In genomic region chr1:51566260-51566659, GRCh38 we compare ENCODE assay signal across 17 cellular contexts. TPM values are rescaled to one million over a fixed set of nuclear protein-coding genes. Genes with fewer than 3 reads are reported as not detected.
A peak's percentile ranks its signal among the peaks of the same experiment; 100 is the strongest.
DNase-seq lines count a peak whose midpoint lies in the region; FAIRE-seq and TF ChIP-seq lines count a peak whose summit lies in the region.
"Had no signal": no experiment of that assay in that cellular context is flagged by ENCODE, and none has a peak within 500 bp of the region (broad histone marks: within the 10 kb centered on the region; RNA-seq: fewer than 3 reads in every experiment).

No MANE protein-coding gene starts in this region.

- H3K9ac ChIP-seq in keratinocyte (ENCODE audit: control insufficient read depth, extremely low read depth, insufficient read depth, low read length) = no peak overlapping the region

- H3K9me3 ChIP-seq in ascending aorta (no peaks in the 10 kb centered on the region), keratinocyte (ENCODE audit: control insufficient read depth, low read depth, low read length) (no peaks in the 10 kb centered on the region), esophagus squamous epithelium (no peaks in the 10 kb centered on the region)
- H3K9me3 ChIP-seq: SJCRH30 had no signal

- peak; percentile 13 for TF ChIP-seq CTCF in GM06990 (IDR thresholded peaks at IDR 0.05; ENCODE audit: insufficient read depth, low read length, poor library complexity, severe bottlenecking)
- peak; percentile 24; the same call in 1 of the 2 replicates for TF ChIP-seq CTCF in HFFc6 (IDR thresholded peaks at IDR 0.05)
- no peak for TF ChIP-seq CTCF in ascending aorta (IDR thresholded peaks at IDR 0.05)
- peak in 2 of 3 experiments; percentile 12 to 18 for TF ChIP-seq CTCF in keratinocyte (optimal IDR thresholded peaks at IDR 0.05 in 1 of 3, IDR thresholded peaks at IDR 0.05 in 1 of 3, conservative IDR thresholded peaks at IDR 0.05 in 1 of 3; ENCODE audit: extremely low read depth in 1 of 3, insufficient read depth in 2 of 3, low read length in 3 of 3)
- TF ChIP-seq CTCF in esophagus squamous epithelium (IDR thresholded peaks at IDR 0.05) = no peak

- H3K4me1 Mint-ChIP-seq in HFFc6 (ENCODE audit: low read depth) = no peaks in the 10 kb centered on the region

- H3K27ac ChIP-seq in ascending aorta (peak overlapping the region; percentile 24 to 68), keratinocyte (ENCODE audit: control insufficient read depth, insufficient read depth, low read length) (no peak overlapping the region), esophagus squamous epithelium (no peak overlapping the region)
- H3K27ac ChIP-seq: SJCRH30 had no signal

- peaks cover 1% of the 10 kb centered on the region; the same call in 1 of the 2 replicates for H3K27me3 Mint-ChIP-seq in HFFc6 (ENCODE audit: insufficient read depth)

- no peaks in the 10 kb centered on the region for H3K9me1 ChIP-seq in keratinocyte (ENCODE audit: control insufficient read depth, extremely low read depth, insufficient read depth, low read length)

- WGBS in esophagus squamous epithelium, 2 donors = 89 to 91% methylated on average over 3 of the region's 3 CpGs

- dilution Hi-C loops in keratinocyte (cut with MboI; ENCODE audit: extremely low pct_ligation_motif_present, low sequenced_read_pairs) = no loop called here

- no peak overlapping the region for H3K4me3 Mint-ChIP-seq in HFFc6
- H3K4me3 Mint-ChIP-seq: CD8-positive, alpha-beta T cell had no signal

- no peak overlapping the region for H3K4me3 ChIP-seq in GM06990 (replicated peaks; ENCODE audit: low read depth, low read length)
- no peak overlapping the region for H3K4me3 ChIP-seq in ascending aorta
- no peak overlapping the region for H3K4me3 ChIP-seq in keratinocyte (ENCODE audit: control insufficient read depth in 2 of 3, extremely low read depth in 1 of 3, insufficient read depth in 2 of 3, low read depth in 1 of 3, low read length in 3 of 3)
- H3K4me3 ChIP-seq in esophagus squamous epithelium = no peak overlapping the region
- H3K4me3 ChIP-seq: SJCRH30 had no signal

- FAIRE-seq in keratinocyte (lab: Jason Lieb, UNC) = no peak
- FAIRE-seq: D721Med, GM12891, GM19239 had no signal

- TF ChIP-seq POLR2A in esophagus squamous epithelium (IDR thresholded peaks at IDR 0.05) = no peak

- H3K27me3 ChIP-seq in GM06990 (replicated peaks; ENCODE audit: control insufficient read depth, insufficient read depth, low read length) = no peaks in the 10 kb centered on the region
- H3K27me3 ChIP-seq in ascending aorta = no peaks in the 10 kb centered on the region
- no peaks in the 10 kb centered on the region for H3K27me3 ChIP-seq in keratinocyte (ENCODE audit: control insufficient read depth, extremely low read depth, insufficient read depth, low read length)
- H3K27me3 ChIP-seq in esophagus squamous epithelium = no peaks in the 10 kb centered on the region
- H3K27me3 ChIP-seq: SJCRH30 had no signal

- no peaks in the 10 kb centered on the region for H3K9me3 Mint-ChIP-seq in HFFc6
- H3K9me3 Mint-ChIP-seq: CD8-positive, alpha-beta T cell had no signal

- H3K36me3 Mint-ChIP-seq in HFFc6 (ENCODE audit: low read depth) = no peaks in the 10 kb centered on the region
- H3K36me3 Mint-ChIP-seq: CD8-positive, alpha-beta T cell had no signal

- H3K36me3 ChIP-seq in GM06990 (ENCODE audit: control insufficient read depth, insufficient read depth, low read length) = no peaks in the 10 kb centered on the region
- H3K36me3 ChIP-seq in ascending aorta = no peaks in the 10 kb centered on the region
- H3K36me3 ChIP-seq in keratinocyte (ENCODE audit: control insufficient read depth in 2 of 2, extremely low read depth in 1 of 2, insufficient read depth in 2 of 2, low read length in 2 of 2) = no peaks in the 10 kb centered on the region
- H3K36me3 ChIP-seq in esophagus squamous epithelium = no peaks in the 10 kb centered on the region
- H3K36me3 ChIP-seq: SJCRH30 had no signal

- no peak overlapping the region for H3K27ac Mint-ChIP-seq in HFFc6
- H3K27ac Mint-ChIP-seq: CD8-positive, alpha-beta T cell had no signal

- H2AFZ ChIP-seq in keratinocyte (ENCODE audit: control insufficient read depth, low read length) = no peak overlapping the region

- no peaks in the 10 kb centered on the region for H3K79me2 ChIP-seq in keratinocyte (ENCODE audit: control insufficient read depth, insufficient read depth, low read length)

- no peak overlapping the region for H3K4me2 ChIP-seq in keratinocyte (ENCODE audit: control insufficient read depth, extremely low read depth, insufficient read depth, low read depth, low read length)

- no peak for DNase-seq in GM06990 (ENCODE audit: extremely low read depth, insufficient read length)
- DNase-seq in HFFc6 = no peak
- no peak for DNase-seq in ascending aorta (ENCODE audit: low spot score in 2 of 2)
- DNase-seq in keratinocyte (ENCODE audit: low read depth, low spot score) = no peak
- DNase-seq in anterior cingulate cortex (lab: John Stamatoyannopoulos, UW) = no peak
- no peak for DNase-seq in GM03348 (ENCODE audit: low spot score)
- no peak for DNase-seq in esophagus squamous epithelium (lab: John Stamatoyannopoulos, UW)
- DNase-seq: ACHN; CD8-positive, alpha-beta T cell; NCI-H146; NCI-H2081 treated with DMSO at 0.1 percent for 48 hours; NCI-H69; RPMI8226; SJCRH30 had no signal

- no peaks in the 10 kb centered on the region for H4K20me1 ChIP-seq in keratinocyte (ENCODE audit: control insufficient read depth, extremely low read depth, insufficient read depth, low read length)

- H3K4me1 ChIP-seq in ascending aorta (peaks cover 5 to 44% of the 10 kb centered on the region in 2 donors), keratinocyte (ENCODE audit: control insufficient read depth, extremely low read depth, insufficient read depth, low read length) (peaks cover 50% of the 10 kb centered on the region), esophagus squamous epithelium (peaks cover 12 to 43% (median 13%) of the 10 kb centered on the region in 3 donors)

- intact Hi-C loops in ascending aorta (cut with DNase I) = no loop called here
- intact Hi-C loops in esophagus squamous epithelium (cut with DNase I) = no loop called here

RNA-seq across cellular contexts. Expression of gene EPS15, which starts 47.2 kb away (rescaled TPM):
- 10 to 100 TPM; 45.2 to 55.7 (median 49.6) TPM for total RNA-seq in HFFc6 (2021; fragmentation: NEBNext Ultra II Directional; extraction: Animal tissue kit (Norgen Biotek cat#: 25700))
- total RNA-seq in ascending aorta (44.6 TPM), esophagus squamous epithelium (10 to 100 TPM; 24.8 to 86.8 (median 46.8) TPM)
- polyA plus RNA-seq in keratinocyte = 19.4 to 35.3 TPM (median 33.2 TPM) in 3 replicates
- 19.7 TPM for polyA plus RNA-seq in keratinocyte (2011; ENCODE audit: low read depth)
- 18.5 and 34.7 TPM in 2 replicates for polyA plus RNA-seq in keratinocyte (2011; cell fraction: cytosol; rRNA removed)
- 21.6 and 29.4 TPM in 2 replicates for polyA plus RNA-seq in keratinocyte (2011; cell fraction: nucleus; rRNA removed)
- 20.2 and 20.4 TPM in 2 replicates for polyA plus RNA-seq in keratinocyte (2012; ENCODE audit: low replicate concordance)
- 9.4 to 59.2 TPM (median 30.4 TPM) in 3 replicates for polyA minus RNA-seq in keratinocyte
- 37.0 TPM for polyA minus RNA-seq in keratinocyte (2011; cell fraction: cytosol; rRNA and poly(A)+ RNA removed)
- polyA minus RNA-seq in keratinocyte (2011; cell fraction: nucleus; rRNA and poly(A)+ RNA removed) = 20.6 and 38.0 TPM in 2 replicates

RNA-seq across cellular contexts. Expression of gene OSBPL9, which starts 50.6 kb away (rescaled TPM):
- total RNA-seq in HFFc6 (2021; fragmentation: NEBNext Ultra II Directional; extraction: Animal tissue kit (Norgen Biotek cat#: 25700)) = 10 to 100 TPM; 39.8 to 54.2 (median 44.8) TPM
- total RNA-seq in ascending aorta = 101 TPM
- 49.1 to 68.0 TPM (median 62.7 TPM) in 3 replicates for polyA plus RNA-seq in keratinocyte
- 33.5 TPM for polyA plus RNA-seq in keratinocyte (2011; ENCODE audit: low read depth)
- 33.1 and 74.8 TPM in 2 replicates for polyA plus RNA-seq in keratinocyte (2011; cell fraction: cytosol; rRNA removed)
- 63.3 and 70.7 TPM in 2 replicates for polyA plus RNA-seq in keratinocyte (2011; cell fraction: nucleus; rRNA removed)
- polyA plus RNA-seq in keratinocyte (2012; ENCODE audit: low replicate concordance) = 36.3 and 38.4 TPM in 2 replicates
- 82.5 to 90.1 TPM (median 90.1 TPM) in 3 replicates for polyA minus RNA-seq in keratinocyte
- 42.0 TPM for polyA minus RNA-seq in keratinocyte (2011; cell fraction: cytosol; rRNA and poly(A)+ RNA removed)
- polyA minus RNA-seq in keratinocyte (2011; cell fraction: nucleus; rRNA and poly(A)+ RNA removed) = 71.3 and 98.7 TPM in 2 replicates
- total RNA-seq in esophagus squamous epithelium = 10 to 100 TPM; 13.9 to 71.9 (median 37.4) TPM

Comparison
In these comparisons a context has a peak if more than half of its experiments do, and no peak if none do; other contexts are left out.
1. CTCF ChIP-seq: peak in GM06990 (single experiment), HFFc6 (single experiment) and keratinocyte (2 of 3); none in ascending aorta (0 of 3) and esophagus squamous epithelium (0 of 6).
2. H3K27ac ChIP-seq: peak in ascending aorta (2 of 2); none in keratinocyte (single experiment) and esophagus squamous epithelium (0 of 4).